Comparison of ENCODE assay signal across 15 cellular contexts in the genomic region with DNA sequence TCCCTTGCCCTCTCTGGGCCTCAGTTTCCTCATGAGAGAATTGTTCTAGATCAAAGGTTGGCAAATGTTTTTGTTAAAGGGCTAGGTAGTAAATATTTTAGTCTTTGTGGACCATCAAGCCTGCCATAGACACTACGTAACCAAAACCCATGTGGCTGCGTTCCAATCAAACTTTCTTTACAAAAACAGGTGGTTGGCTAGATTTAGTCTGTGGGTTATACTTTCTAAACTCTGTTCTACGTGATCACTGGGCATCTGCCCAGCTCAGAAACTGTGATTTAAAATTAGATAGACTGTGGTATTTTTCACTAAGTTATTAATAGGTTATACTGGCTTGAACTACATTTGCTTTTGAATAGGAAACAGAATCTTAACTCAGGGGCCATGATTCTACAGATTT.
DNase-seq lines count a peak whose midpoint lies in the region; ATAC-seq and TF ChIP-seq lines count a peak whose summit lies in the region.
"Had no signal": no experiment of that assay in that cellular context is flagged by ENCODE, and none has a peak within 500 bp of the region (broad histone marks: within the 10 kb centered on the region; RNA-seq: fewer than 3 reads in every experiment).

No MANE protein-coding gene starts in this region.

- no peaks in the 10 kb centered on the region for H3K79me2 ChIP-seq in GM23338 (replicated peaks; ENCODE audit: insufficient read depth)

- peak overlapping the region; percentile 61 for H3K4me2 ChIP-seq in BLaER1
- peak overlapping the region; percentile 52; the same call in 1 of the 2 replicates for H3K4me2 ChIP-seq in GM23338

- peak overlapping the region; percentile 9; the same call in 1 of the 2 replicates for H3K4me3 ChIP-seq in BLaER1
- H3K4me3 ChIP-seq in GM23338: no peak overlapping the region
- H3K4me3 ChIP-seq: HAP-1 had no signal

- H3K4me1 ChIP-seq in BLaER1 (peaks cover 38% of the 10 kb centered on the region), GM23338 (ENCODE audit: insufficient read depth) (peaks cover 21% of the 10 kb centered on the region)
- H3K4me1 ChIP-seq: Caco-2, HAP-1 had no signal

- no peaks in the 10 kb centered on the region for H4K20me1 ChIP-seq in BLaER1
- no peaks in the 10 kb centered on the region for H4K20me1 ChIP-seq in GM23338 (replicated peaks; ENCODE audit: insufficient read depth)

- peaks cover 30% of the 10 kb centered on the region for H3K9me2 ChIP-seq in GM23338 (ENCODE audit: insufficient read depth)

- DNase-seq in GM23338 (ENCODE audit: low spot score): no peak
- DNase-seq in WTC11 (ENCODE audit: low spot score): no peak
- DNase-seq in neural crest cell (ENCODE audit: low read depth, low spot score): no peak
- no peak for DNase-seq in DMS79 treated with DMSO at 0.1 percent for 48 hours (lab: John Stamatoyannopoulos, UW)
- no peak for DNase-seq in CD1c-positive myeloid dendritic cell (ENCODE audit: extremely low spot score)
- DNase-seq: ACHN; Caco-2; CD8-positive, alpha-beta memory T cell; HFFc6 had no signal

- POLR2A ChIA-PET in WTC11 (lab: Charles Lee): no interaction called here

- H3K27ac Mint-ChIP-seq in GM23338: no peak overlapping the region
- H3K27ac Mint-ChIP-seq in WTC11: peak overlapping the region; percentile 40; the same call in 1 of the 2 replicates
- no peak overlapping the region for H3K27ac Mint-ChIP-seq in neural crest cell (ENCODE audit: unreplicated experiment)
- H3K27ac Mint-ChIP-seq: B cell; CD14-positive monocyte; CD8-positive, alpha-beta memory T cell; HFFc6; IgD-negative memory B cell had no signal

- no peaks in the 10 kb centered on the region for H3K27me3 ChIP-seq in BLaER1
- H3K27me3 ChIP-seq in GM23338 (ENCODE audit: insufficient read depth): no peaks in the 10 kb centered on the region

- H3K4me1 Mint-ChIP-seq in GM23338 (peaks cover 26% of the 10 kb centered on the region), WTC11 (peaks cover 47% of the 10 kb centered on the region), neural crest cell (peaks cover 22% of the 10 kb centered on the region)
- H3K4me1 Mint-ChIP-seq: B cell; CD14-positive monocyte; CD8-positive, alpha-beta memory T cell; IgD-negative memory B cell had no signal

- CTCF ChIA-PET in WTC11 (lab: Charles Lee): no interaction called here

- H3K36me3 Mint-ChIP-seq in GM23338 (ENCODE audit: low read depth): no peaks in the 10 kb centered on the region
- H3K36me3 Mint-ChIP-seq in WTC11: peaks cover 2% of the 10 kb centered on the region; the same call in 1 of the 2 replicates
- no peaks in the 10 kb centered on the region for H3K36me3 Mint-ChIP-seq in neural crest cell (ENCODE audit: low read depth)
- H3K36me3 Mint-ChIP-seq: CD14-positive monocyte; CD8-positive, alpha-beta memory T cell; IgD-negative memory B cell had no signal

- TF ChIP-seq CTCF in GM23338 (conservative IDR thresholded peaks at IDR 0.05; ENCODE audit: low read depth in 2 of 2): no peak
- no peak for TF ChIP-seq CTCF in WTC11 (IDR thresholded peaks at IDR 0.05)
- TF ChIP-seq CTCF in neural crest cell (conservative IDR thresholded peaks at IDR 0.05): no peak

- no peak overlapping the region for H3K9ac ChIP-seq in BLaER1

- H3K36me3 ChIP-seq in BLaER1 (no peaks in the 10 kb centered on the region), GM23338 (ENCODE audit: insufficient read depth) (no peaks in the 10 kb centered on the region)
- H3K36me3 ChIP-seq: HAP-1 had no signal

- ATAC-seq in GM23338 (no peak), WTC11 (no peak), GM21528 (IDR thresholded peaks at IDR 0.05; ENCODE audit: low FRiP score, unreplicated experiment) (no peak)

- no peak overlapping the region for H3K4me3 Mint-ChIP-seq in GM23338
- H3K4me3 Mint-ChIP-seq in WTC11: no peak overlapping the region
- peak overlapping the region; percentile 45 for H3K4me3 Mint-ChIP-seq in neural crest cell
- H3K4me3 Mint-ChIP-seq: B cell; CD14-positive monocyte; CD8-positive, alpha-beta memory T cell; HFFc6; IgD-negative memory B cell had no signal

- H3K27me3 Mint-ChIP-seq in GM23338 (ENCODE audit: insufficient read depth, low read depth, poor library complexity) (peaks cover 4% of the 10 kb centered on the region), WTC11 (ENCODE audit: low read depth) (peaks cover 20% of the 10 kb centered on the region), neural crest cell (ENCODE audit: low read depth) (peaks cover 15% of the 10 kb centered on the region)
- H3K27me3 Mint-ChIP-seq: B cell, IgD-negative memory B cell had no signal

- H2AFZ ChIP-seq in GM23338: peak overlapping the region; percentile 32; the same call in 1 of the 2 replicates

- no peaks in the 10 kb centered on the region for H3K9me3 ChIP-seq in BLaER1
- H3K9me3 ChIP-seq: Caco-2, HAP-1 had no signal

- no peaks in the 10 kb centered on the region; the same call in 2 of the 3 replicates for H3K9me3 Mint-ChIP-seq in GM23338
- peaks cover 14% of the 10 kb centered on the region for H3K9me3 Mint-ChIP-seq in WTC11
- H3K9me3 Mint-ChIP-seq in neural crest cell: peaks cover 13% of the 10 kb centered on the region

- no peaks in the 10 kb centered on the region for H3F3A ChIP-seq in GM23338 (replicated peaks; ENCODE audit: low read depth)

- H3K27ac ChIP-seq in BLaER1: peak overlapping the region; percentile 50; the same call in 1 of the 2 replicates
- H3K27ac ChIP-seq in GM23338 (ENCODE audit: low read depth): no peak overlapping the region

TF ChIP-seq in GM23338, 12 proteins besides CTCF, POLR2A, EP300 and RAD21 (continues in another document):
- TF ChIP-seq ZNF114 (CRISPR knock-in tag; IDR thresholded peaks at IDR 0.05) (no peak), JUNB (IDR thresholded peaks at IDR 0.05; ENCODE audit: unreplicated experiment) (no peak), STAT1 (IDR thresholded peaks at IDR 0.05; ENCODE audit: unreplicated experiment) (no peak), EZH2phosphoT487 (IDR thresholded peaks at IDR 0.05; ENCODE audit: unreplicated experiment) (no peak), ZNF331 (CRISPR knock-in tag; IDR thresholded peaks at IDR 0.05; ENCODE audit: low read depth) (no peak), NANOG (IDR thresholded peaks at IDR 0.05; ENCODE audit: borderline replicate concordance) (no peak), EZH2 (IDR thresholded peaks at IDR 0.05; ENCODE audit: low read depth, unreplicated experiment) (no peak)
- TF ChIP-seq, protein P1, sequence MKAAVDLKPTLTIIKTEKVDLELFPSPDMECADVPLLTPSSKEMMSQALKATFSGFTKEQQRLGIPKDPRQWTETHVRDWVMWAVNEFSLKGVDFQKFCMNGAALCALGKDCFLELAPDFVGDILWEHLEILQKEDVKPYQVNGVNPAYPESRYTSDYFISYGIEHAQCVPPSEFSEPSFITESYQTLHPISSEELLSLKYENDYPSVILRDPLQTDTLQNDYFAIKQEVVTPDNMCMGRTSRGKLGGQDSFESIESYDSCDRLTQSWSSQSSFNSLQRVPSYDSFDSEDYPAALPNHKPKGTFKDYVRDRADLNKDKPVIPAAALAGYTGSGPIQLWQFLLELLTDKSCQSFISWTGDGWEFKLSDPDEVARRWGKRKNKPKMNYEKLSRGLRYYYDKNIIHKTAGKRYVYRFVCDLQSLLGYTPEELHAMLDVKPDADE (IDR thresholded peaks at IDR 0.05): no peak

TF ChIP-seq in WTC11, 78 proteins besides CTCF, POLR2A, EP300 and RAD21:
- TF ChIP-seq NR2C2 (CRISPR knock-in tag; IDR thresholded peaks at IDR 0.05) (no peak), IRF2 (CRISPR knock-in tag; IDR thresholded peaks at IDR 0.05; ENCODE audit: borderline replicate concordance, low read depth) (no peak), ZBTB21 (CRISPR knock-in tag; IDR thresholded peaks at IDR 0.05; ENCODE audit: borderline replicate concordance) (no peak), RORB (CRISPR knock-in tag; IDR thresholded peaks at IDR 0.05) (no peak), TEAD1 (CRISPR knock-in tag; IDR thresholded peaks at IDR 0.05) (no peak), PRRX2 (CRISPR knock-in tag; IDR thresholded peaks at IDR 0.05) (no peak), ETV6 (CRISPR knock-in tag; IDR thresholded peaks at IDR 0.05) (no peak), ESRRA (CRISPR knock-in tag; IDR thresholded peaks at IDR 0.05; ENCODE audit: borderline replicate concordance) (no peak), ZNF121 (CRISPR knock-in tag; IDR thresholded peaks at IDR 0.05) (no peak), JAZF1 (CRISPR knock-in tag; IDR thresholded peaks at IDR 0.05) (no peak), MYBL2 (CRISPR knock-in tag; IDR thresholded peaks at IDR 0.05) (no peak)
- TF ChIP-seq, protein P2, sequence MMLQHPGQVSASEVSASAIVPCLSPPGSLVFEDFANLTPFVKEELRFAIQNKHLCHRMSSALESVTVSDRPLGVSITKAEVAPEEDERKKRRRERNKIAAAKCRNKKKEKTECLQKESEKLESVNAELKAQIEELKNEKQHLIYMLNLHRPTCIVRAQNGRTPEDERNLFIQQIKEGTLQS (CRISPR knock-in tag; conservative IDR thresholded peaks at IDR 0.05): no peak
- TF ChIP-seq, protein P3, sequence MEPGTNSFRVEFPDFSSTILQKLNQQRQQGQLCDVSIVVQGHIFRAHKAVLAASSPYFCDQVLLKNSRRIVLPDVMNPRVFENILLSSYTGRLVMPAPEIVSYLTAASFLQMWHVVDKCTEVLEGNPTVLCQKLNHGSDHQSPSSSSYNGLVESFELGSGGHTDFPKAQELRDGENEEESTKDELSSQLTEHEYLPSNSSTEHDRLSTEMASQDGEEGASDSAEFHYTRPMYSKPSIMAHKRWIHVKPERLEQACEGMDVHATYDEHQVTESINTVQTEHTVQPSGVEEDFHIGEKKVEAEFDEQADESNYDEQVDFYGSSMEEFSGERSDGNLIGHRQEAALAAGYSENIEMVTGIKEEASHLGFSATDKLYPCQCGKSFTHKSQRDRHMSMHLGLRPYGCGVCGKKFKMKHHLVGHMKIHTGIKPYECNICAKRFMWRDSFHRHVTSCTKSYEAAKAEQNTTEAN (CRISPR knock-in tag; IDR thresholded peaks at IDR 0.05): no peak
- TF ChIP-seq, protein P4, sequence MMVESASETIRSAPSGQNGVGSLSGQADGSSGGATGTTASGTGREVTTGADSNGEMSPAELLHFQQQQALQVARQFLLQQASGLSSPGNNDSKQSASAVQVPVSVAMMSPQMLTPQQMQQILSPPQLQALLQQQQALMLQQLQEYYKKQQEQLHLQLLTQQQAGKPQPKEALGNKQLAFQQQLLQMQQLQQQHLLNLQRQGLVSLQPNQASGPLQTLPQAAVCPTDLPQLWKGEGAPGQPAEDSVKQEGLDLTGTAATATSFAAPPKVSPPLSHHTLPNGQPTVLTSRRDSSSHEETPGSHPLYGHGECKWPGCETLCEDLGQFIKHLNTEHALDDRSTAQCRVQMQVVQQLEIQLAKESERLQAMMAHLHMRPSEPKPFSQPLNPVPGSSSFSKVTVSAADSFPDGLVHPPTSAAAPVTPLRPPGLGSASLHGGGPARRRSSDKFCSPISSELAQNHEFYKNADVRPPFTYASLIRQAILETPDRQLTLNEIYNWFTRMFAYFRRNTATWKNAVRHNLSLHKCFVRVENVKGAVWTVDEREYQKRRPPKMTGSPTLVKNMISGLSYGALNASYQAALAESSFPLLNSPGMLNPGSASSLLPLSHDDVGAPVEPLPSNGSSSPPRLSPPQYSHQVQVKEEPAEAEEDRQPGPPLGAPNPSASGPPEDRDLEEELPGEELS (CRISPR knock-in tag; IDR thresholded peaks at IDR 0.05): no peak
